ENCODE assay signal across 8 cellular contexts in the genomic region with DNA sequence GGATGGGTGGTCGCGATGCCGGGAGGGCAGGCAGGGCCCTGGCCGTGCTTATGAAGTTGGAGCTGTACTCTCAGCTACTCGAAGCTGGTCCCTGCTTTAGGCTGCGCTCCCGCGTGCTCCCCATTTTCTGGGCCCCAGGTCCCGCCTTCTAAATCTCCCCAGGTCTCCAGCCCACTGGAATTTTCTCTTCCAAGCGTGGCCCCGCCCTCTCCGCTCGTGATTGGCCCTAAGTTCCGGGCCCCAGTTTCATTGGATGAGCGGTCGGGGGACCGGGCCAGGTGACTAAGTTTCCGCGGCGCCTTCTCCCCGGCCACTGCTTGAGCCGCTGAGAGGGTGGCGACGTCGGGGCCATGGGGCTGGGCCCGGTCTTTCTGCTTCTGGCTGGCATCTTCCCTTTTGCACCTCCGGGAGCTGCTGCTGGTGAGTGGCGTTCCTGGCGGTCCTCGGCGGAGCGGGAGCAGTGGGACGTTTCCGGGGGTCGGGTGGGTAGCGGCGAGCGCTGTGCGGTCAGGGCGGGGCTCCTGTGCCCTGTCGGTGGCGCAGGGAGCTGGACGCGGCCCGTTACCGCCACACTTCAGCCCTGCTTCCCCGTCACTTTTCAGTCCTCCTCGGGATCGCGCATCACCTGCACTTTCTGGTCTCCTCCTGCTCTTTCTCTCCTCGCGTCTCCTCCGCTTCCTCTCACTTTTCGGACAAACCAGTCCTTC. TPM values are rescaled to one million over a fixed set of nuclear protein-coding genes. Genes with fewer than 3 reads are reported as not detected.
A peak's percentile ranks its signal among the peaks of the same experiment; 100 is the strongest.
DNase-seq lines count a peak whose midpoint lies in the region; ATAC-seq and TF ChIP-seq lines count a peak whose summit lies in the region.

A gene (plus strand): TSS at position 313 of the 707 bp plus-strand sequence. CDS start 38 bp downstream, at position 351.

- no peaks in the 10 kb centered on the region for H3K9me3 Mint-ChIP-seq in activated CD4-positive, alpha-beta T cell treated with anti-CD3 and anti-CD28 coated beads for 36 hours (ENCODE audit: low read depth)

- H3K4me3 ChIP-seq in colonic mucosa, result peak within 1 kb of the TSS; percentile 72

- no peaks in the 10 kb centered on the region for H3K9me3 ChIP-seq in colonic mucosa

- peak within 1 kb of the TSS; percentile 98 for H3K27ac ChIP-seq in colonic mucosa

- CTCF ChIA-PET in activated CD4-positive, alpha-beta T cell treated with anti-CD3 and anti-CD28 coated beads for 36 hours (lab: Charles Lee), result interaction anchor here (0.7 to 1.6 kb wide), 3 partner anchors 10 to 39 kb away, joined by 3 to 5 read pairs (median 3); no protein-coding TSS in a partner anchor

- POLR2A ChIA-PET in activated CD4-positive, alpha-beta T cell treated with anti-CD3 and anti-CD28 coated beads for 36 hours (lab: Charles Lee), result interaction anchor here (0.6 kb wide), 1 partner anchor 36 kb away, joined by 3 read pairs; no protein-coding TSS in a partner anchor

- H3K9ac ChIP-seq in colonic mucosa (ENCODE audit: low read depth in 2 of 2, low read length in 2 of 2), result peak within 1 kb of the TSS; percentile 80 to 86

- ATAC-seq in GM21528 (IDR thresholded peaks at IDR 0.05; ENCODE audit: low FRiP score, unreplicated experiment), result peak; percentile 50
- peak; percentile 68 for ATAC-seq in activated CD4-positive, alpha-beta T cell treated with anti-CD3 and anti-CD28 coated beads for 36 hours

- peak within 1 kb of the TSS; percentile 71 for H3K4me3 Mint-ChIP-seq in activated CD4-positive, alpha-beta T cell treated with anti-CD3 and anti-CD28 coated beads for 36 hours

- intact Hi-C loops in activated CD4-positive, alpha-beta T cell treated with anti-CD3 and anti-CD28 coated beads for 36 hours (cut with DNase I, micrococcal nuclease), result loop anchor here (5.0 kb wide), 5 partner anchors 46 to 681 kb away; a partner anchor contains a TSS
- intact Hi-C loops in colonic mucosa (cut with DNase I), result no loop called here

- H3K27me3 Mint-ChIP-seq in activated CD4-positive, alpha-beta T cell treated with anti-CD3 and anti-CD28 coated beads for 36 hours, result no peaks in the 10 kb centered on the region

- peaks cover 2% of the 10 kb centered on the region for H3K36me3 Mint-ChIP-seq in activated CD4-positive, alpha-beta T cell treated with anti-CD3 and anti-CD28 coated beads for 36 hours (ENCODE audit: low read depth)

- peaks cover 62% of the 10 kb centered on the region for H3K4me1 Mint-ChIP-seq in activated CD4-positive, alpha-beta T cell treated with anti-CD3 and anti-CD28 coated beads for 36 hours

- DNase-seq in CMK (ENCODE audit: low read depth) (peak; percentile 52), LoVo (ENCODE audit: low spot score) (peak; percentile 94), colonic mucosa (peak; percentile 96), kidney tubule cell (ENCODE audit: low spot score) (peak; percentile 93), NCI-H128 (lab: John Stamatoyannopoulos, UW; ENCODE audit: unreplicated experiment) (no peak)
- DNase-seq in activated CD4-positive, alpha-beta T cell treated with anti-CD3 and anti-CD28 coated beads for 36 hours, result peak; percentile 83
- peak; percentile 88 for DNase-seq in stimulated activated CD4-positive, alpha-beta T cell treated with anti-CD3 and anti-CD28 coated beads, Interleukin-15, amount 100 ng/mL, for 24 hours

- peak within 1 kb of the TSS; percentile 71 for H3K27ac Mint-ChIP-seq in activated CD4-positive, alpha-beta T cell treated with anti-CD3 and anti-CD28 coated beads for 36 hours

- H3K4me1 ChIP-seq in colonic mucosa, result peaks cover 7% of the 10 kb centered on the region

- H3K27me3 ChIP-seq in colonic mucosa, result no peaks in the 10 kb centered on the region

- no peak for TF ChIP-seq CTCF in colonic mucosa (IDR thresholded peaks at IDR 0.05)

- no peaks in the 10 kb centered on the region for H3K36me3 ChIP-seq in colonic mucosa

RNA-seq across cellular contexts. Expression of the gene that starts here (rescaled TPM):
- total RNA-seq in activated CD4-positive, alpha-beta T cell treated with anti-CD3 and anti-CD28 coated beads for 36 hours, result 1 to 10 TPM; 6.3 to 7.1 TPM
- 10 to 100 TPM; 15.0 to 26.7 TPM for total RNA-seq in colonic mucosa
